In the genomic region with DNA sequence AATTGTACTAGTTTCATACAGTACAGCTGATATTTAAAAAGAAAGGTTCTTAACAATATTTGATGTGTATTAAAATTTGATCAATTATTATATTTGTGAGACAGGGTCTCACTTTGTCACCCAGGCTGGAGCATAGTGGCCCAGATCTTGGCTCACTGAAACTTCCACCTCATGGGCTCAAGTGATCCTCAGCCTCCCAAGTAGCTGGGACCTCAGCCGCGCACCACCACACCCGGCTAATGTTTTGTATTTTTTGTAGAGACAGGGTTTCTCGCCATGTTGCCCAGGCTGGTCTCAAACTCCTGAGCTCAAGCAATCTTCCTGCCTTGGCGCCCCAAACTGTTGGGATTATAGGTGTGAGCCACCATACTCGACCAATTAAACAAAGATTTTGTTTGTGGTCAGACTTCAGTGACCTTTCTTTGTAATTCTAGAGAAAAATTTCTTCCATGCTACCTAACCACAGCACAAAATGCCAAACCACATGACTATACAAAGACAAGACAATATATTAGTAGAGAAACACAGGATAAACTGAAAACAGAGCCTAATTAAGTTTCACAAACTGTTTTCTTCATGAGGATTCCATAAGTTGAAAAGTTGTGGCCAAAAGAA, we compare ENCODE assay signal across 35 cellular contexts.
A peak's percentile ranks its signal among the peaks of the same experiment; 100 is the strongest.
DNase-seq lines count a peak whose midpoint lies in the region; ATAC-seq and TF ChIP-seq lines count a peak whose summit lies in the region.
"Had no signal": no experiment of that assay in that cellular context is flagged by ENCODE, and none has a peak within 500 bp of the region (broad histone marks: within the 10 kb centered on the region; RNA-seq: fewer than 3 reads in every experiment).

No MANE protein-coding gene starts in this region.

- no peak for TF ChIP-seq CTCF in astrocyte of the spinal cord (IDR thresholded peaks at IDR 0.05; ENCODE audit: low read depth, low read length)

- ATAC-seq in stimulated activated memory B cell treated with anti-CD40 and anti-IgM and Interleukin-4, amounts not matched to agents 10 μg/mL and 1 μg/mL and 100 μg/mL, for 72 hours, result peak; percentile 69
- ATAC-seq in GM21423 (IDR thresholded peaks at IDR 0.05; ENCODE audit: unreplicated experiment) (no peak), GM21737 (IDR thresholded peaks at IDR 0.05; ENCODE audit: unreplicated experiment) (no peak)
- ATAC-seq: A549, HCT116, HepG2, left lobe of liver, Right ventricle myocardium inferior had no signal

- H3K27ac Mint-ChIP-seq in activated T-cell treated with anti-CD3 and anti-CD28 coated beads, Interleukin-2, amount 50 U/mL, for 24 hours, result peak overlapping the region; percentile 83
- peak overlapping the region; percentile 6 for H3K27ac Mint-ChIP-seq in T-helper 2 cell treated with Interferon-gamma antibody and Interleukin-4, amounts not matched to agents 5 μg/mL and 100 μg/mL, for 36 hours
- H3K27ac Mint-ChIP-seq in stimulated activated memory B cell treated with anti-CD40 and anti-IgM and Interleukin-4, amounts not matched to agents 10 μg/mL and 1 μg/mL and 100 μg/mL, for 72 hours, result peak overlapping the region; percentile 75
- H3K27ac Mint-ChIP-seq: neural progenitor cell had no signal

- H3K4me1 Mint-ChIP-seq in activated T-cell treated with anti-CD3 and anti-CD28 coated beads, Interleukin-2, amount 50 U/mL, for 24 hours (ENCODE audit: low read depth), result peaks cover 25% of the 10 kb centered on the region
- H3K4me1 Mint-ChIP-seq in T-helper 2 cell treated with Interferon-gamma antibody and Interleukin-4, amounts not matched to agents 5 μg/mL and 100 μg/mL, for 36 hours (ENCODE audit: low read depth), result peaks cover 30% of the 10 kb centered on the region
- H3K4me1 Mint-ChIP-seq in stimulated activated memory B cell treated with anti-CD40 and anti-IgM and Interleukin-4, amounts not matched to agents 10 μg/mL and 1 μg/mL and 100 μg/mL, for 72 hours, result peaks cover 20% of the 10 kb centered on the region
- H3K4me1 Mint-ChIP-seq: neural progenitor cell had no signal

- in situ Hi-C loops in astrocyte of the spinal cord (cut with HindIII; ENCODE audit: low sequenced_read_pairs), result no loop called here

- no peaks in the 10 kb centered on the region for H3K9me3 Mint-ChIP-seq in activated T-cell treated with anti-CD3 and anti-CD28 coated beads, Interleukin-2, amount 50 U/mL, for 24 hours
- H3K9me3 Mint-ChIP-seq in T-helper 2 cell treated with Interferon-gamma antibody and Interleukin-4, amounts not matched to agents 5 μg/mL and 100 μg/mL, for 36 hours, result no peaks in the 10 kb centered on the region
- H3K9me3 Mint-ChIP-seq in stimulated activated memory B cell treated with anti-CD40 and anti-IgM and Interleukin-4, amounts not matched to agents 10 μg/mL and 1 μg/mL and 100 μg/mL, for 72 hours, result no peaks in the 10 kb centered on the region
- H3K9me3 Mint-ChIP-seq: immature natural killer cell, neural progenitor cell had no signal

- no peak overlapping the region for H3K4me3 Mint-ChIP-seq in activated T-cell treated with anti-CD3 and anti-CD28 coated beads, Interleukin-2, amount 50 U/mL, for 24 hours
- no peak overlapping the region for H3K4me3 Mint-ChIP-seq in T-helper 2 cell treated with Interferon-gamma antibody and Interleukin-4, amounts not matched to agents 5 μg/mL and 100 μg/mL, for 36 hours
- no peak overlapping the region for H3K4me3 Mint-ChIP-seq in stimulated activated memory B cell treated with anti-CD40 and anti-IgM and Interleukin-4, amounts not matched to agents 10 μg/mL and 1 μg/mL and 100 μg/mL, for 72 hours
- H3K4me3 Mint-ChIP-seq: immature natural killer cell, neural progenitor cell had no signal

- DNase-seq in activated T-cell treated with anti-CD3 and anti-CD28 coated beads, Interleukin-2, amount 50 U/mL, for 24 hours, result no peak
- DNase-seq in activated T-cell treated with anti-CD3 and anti-CD28 coated beads, Interleukin-2, amount 50 U/mL, for 1 hour, result no peak
- DNase-seq in T-helper 2 cell treated with Interferon-gamma antibody and Interleukin-4, amounts not matched to agents 5 μg/mL and 100 μg/mL, for 36 hours (ENCODE audit: low spot score), result no peak
- DNase-seq in astrocyte of the spinal cord (ENCODE audit: low read depth, low spot score) (peak; percentile 20), 8988T (no peak)
- DNase-seq: activated CD8-positive, alpha-beta memory T cell treated with anti-CD3 and anti-CD28 coated beads for 24 hours; activated naive CD4-positive, alpha-beta T cell; activated T-cell treated with anti-CD3 and anti-CD28 coated beads for 4 hours; AML-193; amygdala; colonic mucosa; DMS 273 treated with DMSO at 0.1 percent for 48 hours; effector CD4-positive, alpha-beta T cell; EL; immature natural killer cell; Karpas-422; mesenchymal stem cell; NCI-H1436; NCI-H2081; NCI-H2227 treated with DMSO at 0.1 percent for 48 hours; NCI-H526; NK-92 treated with Interleukin-12 subunit alpha and Interleukin-12 subunit beta, amount 100 ng/mL, for 24 hours; small intestine; stomach had no signal

- H3K4me3 ChIP-seq in astrocyte of the spinal cord (ENCODE audit: low read depth, low read length), result no peak overlapping the region
- H3K4me3 ChIP-seq: A549, colonic mucosa, neural progenitor cell, right atrium auricular region, stomach, vagina had no signal

- H3K36me3 Mint-ChIP-seq in activated T-cell treated with anti-CD3 and anti-CD28 coated beads, Interleukin-2, amount 50 U/mL, for 24 hours (ENCODE audit: low read depth), result peaks cover 89% of the 10 kb centered on the region
- H3K36me3 Mint-ChIP-seq in T-helper 2 cell treated with Interferon-gamma antibody and Interleukin-4, amounts not matched to agents 5 μg/mL and 100 μg/mL, for 36 hours (ENCODE audit: low read depth), result peaks cover 27% of the 10 kb centered on the region
- H3K36me3 Mint-ChIP-seq in stimulated activated memory B cell treated with anti-CD40 and anti-IgM and Interleukin-4, amounts not matched to agents 10 μg/mL and 1 μg/mL and 100 μg/mL, for 72 hours, result peaks cover 51% of the 10 kb centered on the region

- no peaks in the 10 kb centered on the region for H3K27me3 Mint-ChIP-seq in activated T-cell treated with anti-CD3 and anti-CD28 coated beads, Interleukin-2, amount 50 U/mL, for 24 hours
- H3K27me3 Mint-ChIP-seq in T-helper 2 cell treated with Interferon-gamma antibody and Interleukin-4, amounts not matched to agents 5 μg/mL and 100 μg/mL, for 36 hours (ENCODE audit: low read depth), result no peaks in the 10 kb centered on the region
- H3K27me3 Mint-ChIP-seq in stimulated activated memory B cell treated with anti-CD40 and anti-IgM and Interleukin-4, amounts not matched to agents 10 μg/mL and 1 μg/mL and 100 μg/mL, for 72 hours, result no peaks in the 10 kb centered on the region

Comparison
In these comparisons a context has a peak if more than half of its experiments do, and no peak if none do; other contexts are left out.
1. H3K27ac Mint-ChIP-seq: peak in every context shown above with its lines; median percentile 83 in activated T-cell treated with anti-CD3 and anti-CD28 coated beads, Interleukin-2, amount 50 U/mL, for 24 hours; 75 in stimulated activated memory B cell treated with anti-CD40 and anti-IgM and Interleukin-4, amounts not matched to agents 10 μg/mL and 1 μg/mL and 100 μg/mL, for 72 hours; 6 in T-helper 2 cell treated with Interferon-gamma antibody and Interleukin-4, amounts not matched to agents 5 μg/mL and 100 μg/mL, for 36 hours.